1 cellular context compared by ENCODE assay signal in the genomic region with DNA sequence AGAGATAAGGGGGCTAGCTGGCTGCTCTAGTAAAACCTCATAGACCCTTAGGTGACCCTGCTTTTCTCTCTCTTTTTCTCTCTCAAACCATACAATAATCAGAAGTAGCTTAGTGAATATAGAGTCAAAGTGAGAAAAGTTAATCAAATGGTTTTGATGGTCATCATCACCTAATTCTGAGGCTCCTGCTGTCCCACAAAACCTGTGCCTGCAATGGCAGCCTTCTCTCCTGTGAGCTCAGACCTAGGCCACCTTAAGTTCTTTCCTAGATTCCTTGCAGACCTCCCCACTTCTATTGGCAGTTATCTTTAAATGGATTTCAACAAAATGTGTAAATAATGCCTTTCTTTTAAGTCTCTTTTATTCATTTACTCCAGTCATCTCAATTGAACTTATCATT.
TF ChIP-seq lines count a peak whose summit lies in the region.

No MANE protein-coding gene starts in this region.

TF ChIP-seq in A549, 52 proteins besides CTCF, POLR2A, EP300 and RAD21 (continued from another document):
- TF ChIP-seq ZC3H11A (IDR thresholded peaks at IDR 0.05) (no peak), ZFP36 (IDR thresholded peaks at IDR 0.05; ENCODE audit: borderline replicate concordance, partially characterized antibody) (no peak), GATA3 (IDR thresholded peaks at IDR 0.05; ENCODE audit: borderline replicate concordance) (no peak), EHF (CRISPR knock-in tag; IDR thresholded peaks at IDR 0.05) (no peak), RARB (CRISPR knock-in tag; IDR thresholded peaks at IDR 0.05) (no peak), JUN (IDR thresholded peaks at IDR 0.05) (no peak), FOSB (CRISPR knock-in tag; IDR thresholded peaks at IDR 0.05) (no peak), SMC3 (IDR thresholded peaks at IDR 0.05) (no peak), JUNB (IDR thresholded peaks at IDR 0.05) (no peak), TP53 (CRISPR knock-in tag; IDR thresholded peaks at IDR 0.05) (no peak), CBX8 (IDR thresholded peaks at IDR 0.05) (no peak), CHD2 (IDR thresholded peaks at IDR 0.05; ENCODE audit: low read length, partially characterized antibody) (no peak), NPAS2 (CRISPR knock-in tag; IDR thresholded peaks at IDR 0.05; ENCODE audit: borderline replicate concordance) (no peak), MAZ (IDR thresholded peaks at IDR 0.05; ENCODE audit: borderline replicate concordance, low read depth, low read length) (no peak), MYC (IDR thresholded peaks at IDR 0.05; ENCODE audit: borderline replicate concordance, low read length) (no peak), RFX5 (IDR thresholded peaks at IDR 0.05) (no peak), NR3C1 (IDR thresholded peaks at IDR 0.05) (no peak), FOXS1 (CRISPR knock-in tag; IDR thresholded peaks at IDR 0.05) (no peak)
